Comparison of ENCODE assay signal across 16 cellular contexts in the genomic region with DNA sequence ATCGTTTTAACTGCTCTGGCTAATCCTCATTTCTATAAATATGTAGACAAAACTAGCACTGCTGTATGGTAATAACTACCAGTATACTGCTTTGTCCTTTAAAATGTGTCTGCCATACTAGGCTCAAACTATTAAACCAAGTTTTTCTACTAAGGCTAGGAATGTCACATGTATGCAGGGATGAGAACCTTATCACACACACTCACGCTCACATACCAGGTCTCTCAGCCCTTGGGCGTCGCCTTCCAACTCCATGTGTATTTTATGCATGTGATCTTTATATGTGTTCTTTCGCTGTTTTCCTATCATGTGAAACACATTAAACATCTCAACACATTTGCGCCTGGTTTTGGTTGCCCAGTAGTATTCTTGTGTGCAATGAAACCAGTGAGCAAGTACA.
"Had no signal": no experiment of that assay in that cellular context is flagged by ENCODE, and none has a peak within 500 bp of the region (broad histone marks: within the 10 kb centered on the region; RNA-seq: fewer than 3 reads in every experiment).

No MANE protein-coding gene starts in this region.

- H3K27me3 ChIP-seq: neutrophil, tibial nerve had no signal

- H3K4me3 ChIP-seq: mucosa of descending colon, skin epidermis, tibial nerve had no signal

- DNase-seq: activated CD4-positive, alpha-beta T cell treated with anti-CD3 and anti-CD28 coated beads for 48 hours; activated CD8-positive, alpha-beta memory T cell treated with anti-CD3 and anti-CD28 coated beads for 24 hours; activated naive CD8-positive, alpha-beta T cell treated with anti-CD3 and anti-CD28 coated beads for 36 hours; endodermal cell; islet precursor cell; mucosa of descending colon; naive thymus-derived CD8-positive, alpha-beta T cell; stimulated activated CD4-positive, alpha-beta T cell treated with anti-CD3 and anti-CD28 coated beads, Interleukin-4, amount 100 ng/mL, for 4 hours; stimulated activated CD8-positive, alpha-beta memory T cell treated with anti-CD3 and anti-CD28 coated beads, Interleukin-4, amount 100 ng/mL, for 48 hours; stimulated activated naive CD4-positive, alpha-beta T cell treated with Interleukin-2 at 50 U/mL for 16 hours; substantia nigra; T-cell; T1000 had no signal

- H3K9me3 ChIP-seq: neutrophil had no signal

- ATAC-seq: mucosa of descending colon; naive thymus-derived CD8-positive, alpha-beta T cell; T-cell had no signal

- H3K27ac ChIP-seq: neutrophil, skin epidermis, tibial nerve had no signal
